In the genomic region with DNA sequence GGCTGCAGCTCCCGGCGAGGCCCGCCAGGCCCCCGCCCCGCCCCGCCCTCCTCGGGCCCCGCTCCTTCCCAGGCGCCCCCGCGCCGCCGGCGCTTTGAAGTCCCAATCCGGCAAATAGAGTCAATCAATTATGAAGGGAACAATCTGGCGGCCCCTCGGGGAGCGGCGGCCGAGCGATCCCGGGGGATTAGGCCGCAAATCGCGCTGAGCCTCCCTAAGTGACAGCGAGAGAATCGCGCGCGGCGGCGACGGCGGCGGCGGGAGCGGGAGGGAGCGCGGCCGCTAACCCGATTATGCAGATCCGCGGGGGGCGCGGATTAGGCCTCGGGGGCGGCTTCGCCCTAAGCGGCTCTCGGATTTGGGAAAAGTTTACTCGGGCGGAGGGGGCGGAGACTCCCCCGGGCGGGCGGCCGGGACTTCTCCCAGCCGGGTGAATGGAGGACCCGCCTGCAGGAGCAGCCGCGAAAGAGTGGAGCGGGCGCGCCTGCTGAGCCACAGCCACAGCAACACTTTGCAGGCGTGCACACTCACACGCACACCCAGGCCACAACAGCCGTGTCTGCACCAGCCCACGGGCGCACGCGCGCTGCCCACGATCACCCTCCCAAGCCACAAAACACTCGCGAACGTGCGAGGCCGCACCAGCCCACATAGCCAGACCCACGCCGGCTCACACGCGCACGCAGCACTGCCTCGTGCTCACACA, we compare ENCODE assay signal across 8 cellular contexts. TPM values are rescaled to one million over a fixed set of nuclear protein-coding genes. Genes with fewer than 3 reads are reported as not detected.
DNase-seq lines count a peak whose midpoint lies in the region; ATAC-seq and TF ChIP-seq lines count a peak whose summit lies in the region.

No MANE protein-coding gene starts in this region.

- H3K36me3 ChIP-seq in colonic mucosa: no peaks in the 10 kb centered on the region

- H3K9me3 Mint-ChIP-seq in memory B cell: no peaks in the 10 kb centered on the region
- no peaks in the 10 kb centered on the region for H3K9me3 Mint-ChIP-seq in type B pancreatic cell

- ATAC-seq in memory B cell (ENCODE audit: low read depth) (peak; percentile 39), HG03521 (IDR thresholded peaks at IDR 0.05; ENCODE audit: unreplicated experiment) (no peak)

- H3K36me3 Mint-ChIP-seq in memory B cell (no peaks in the 10 kb centered on the region), type B pancreatic cell (no peaks in the 10 kb centered on the region)

- H3K4me3 Mint-ChIP-seq in memory B cell: peak overlapping the region; percentile 76
- H3K4me3 Mint-ChIP-seq in type B pancreatic cell: peak overlapping the region; percentile 82

- H3K4me1 Mint-ChIP-seq in memory B cell: peaks cover 7% of the 10 kb centered on the region
- H3K4me1 Mint-ChIP-seq in type B pancreatic cell (ENCODE audit: unreplicated experiment): peaks cover 5% of the 10 kb centered on the region

- H3K4me3 ChIP-seq in GM08714 (ENCODE audit: low read length): peak overlapping the region; percentile 32; the same call in 1 of the 2 replicates
- peak overlapping the region; percentile 45 for H3K4me3 ChIP-seq in colonic mucosa

- TF ChIP-seq CTCF in colonic mucosa (IDR thresholded peaks at IDR 0.05) (no peak), type B pancreatic cell (conservative IDR thresholded peaks at IDR 0.05) (no peak)

- H3K9ac ChIP-seq in colonic mucosa (ENCODE audit: low read depth in 2 of 2, low read length in 2 of 2): peak overlapping the region in 1 of 2 donors; percentile 12

- intact Hi-C loops in colonic mucosa (cut with DNase I): no loop called here

- H3K27ac Mint-ChIP-seq in memory B cell (no peak overlapping the region), type B pancreatic cell (peak overlapping the region; percentile 29)

- H3K27me3 Mint-ChIP-seq in memory B cell (peaks cover 27% of the 10 kb centered on the region), type B pancreatic cell (peaks cover 88% of the 10 kb centered on the region)

- H3K27ac ChIP-seq in colonic mucosa: no peak overlapping the region

- peaks cover 19% of the 10 kb centered on the region for H3K27me3 ChIP-seq in colonic mucosa

- H3K4me1 ChIP-seq in colonic mucosa: peaks cover 4% of the 10 kb centered on the region

- peak; percentile 99 for DNase-seq in NCI-H82 (lab: John Stamatoyannopoulos, UW)
- no peak for DNase-seq in colonic mucosa
- no peak for DNase-seq in memory B cell (ENCODE audit: low spot score in 2 of 2)
- DNase-seq in type B pancreatic cell (ENCODE audit: extremely low spot score, unreplicated experiment): no peak
- DNase-seq in cortex of kidney (lab: John Stamatoyannopoulos, UW): no peak
- DNase-seq in mucosa of gallbladder (ENCODE audit: low spot score): no peak

- H3K9me3 ChIP-seq in colonic mucosa: no peaks in the 10 kb centered on the region

RNA-seq across cellular contexts. Expression of a gene that starts 23.0 kb away (rescaled TPM):
- total RNA-seq in colonic mucosa (not detected), type B pancreatic cell (ENCODE audit: low replicate concordance) (0.10 TPM in 1 of 2 replicates, not detected in the other), mucosa of gallbladder (not detected)
